ENCODE assay signal across 9 cellular contexts in genomic region chr20:45355685-45356084, GRCh38. TPM values are rescaled to one million over a fixed set of nuclear protein-coding genes. Genes with fewer than 3 reads are reported as not detected.
A peak's percentile ranks its signal among the peaks of the same experiment; 100 is the strongest.
DNase-seq lines count a peak whose midpoint lies in the region; ATAC-seq and TF ChIP-seq lines count a peak whose summit lies in the region.
"Had no signal": no experiment of that assay in that cellular context is flagged by ENCODE, and none has a peak within 500 bp of the region (broad histone marks: within the 10 kb centered on the region; RNA-seq: fewer than 3 reads in every experiment).

No MANE protein-coding gene starts in this region.

- H3K9me3 ChIP-seq in esophagus (ENCODE audit: control insufficient read depth in 2 of 2, insufficient read depth in 1 of 2, low read depth in 1 of 2, low read length in 1 of 2) (no peaks in the 10 kb centered on the region), vagina (no peaks in the 10 kb centered on the region)

- H3K36me3 ChIP-seq in esophagus (ENCODE audit: control insufficient read depth in 2 of 2, insufficient read depth in 2 of 2, low read length in 1 of 2), result no peaks in the 10 kb centered on the region
- no peaks in the 10 kb centered on the region for H3K36me3 ChIP-seq in vagina

- no peak for TF ChIP-seq POLR2A in vagina (IDR thresholded peaks at IDR 0.05)

- intact Hi-C loops in vagina (cut with DNase I), result loop anchor here (5.0 kb wide), 1 partner anchor 92 kb away; no protein-coding TSS in a partner anchor

- H3K27ac Mint-ChIP-seq in stimulated activated naive CD8-positive, alpha-beta T cell treated with anti-CD3 and anti-CD28 coated beads, Interleukin-15, Interleukin-2, amounts not matched to agents 100 ng/mL and 50 ng/mL, for 24 hours, result peak overlapping the region; percentile 92

- peaks cover 0 to 7% of the 10 kb centered on the region in 2 donors for H3K4me1 ChIP-seq in esophagus (ENCODE audit: control insufficient read depth in 2 of 2, insufficient read depth in 2 of 2, low read length in 1 of 2)
- peaks cover 23% of the 10 kb centered on the region for H3K4me1 ChIP-seq in vagina

- H3K4me3 ChIP-seq in esophagus (ENCODE audit: low read depth in 1 of 2, low read length in 2 of 2) (no peak overlapping the region), vagina (no peak overlapping the region)

- H3K27me3 ChIP-seq in esophagus (ENCODE audit: control insufficient read depth in 1 of 2, insufficient read depth in 2 of 2, low read length in 2 of 2) (no peaks in the 10 kb centered on the region), vagina (no peaks in the 10 kb centered on the region)

- no peak for ATAC-seq in stimulated activated naive CD8-positive, alpha-beta T cell treated with anti-CD3 and anti-CD28 coated beads, Interleukin-15, Interleukin-2, amounts not matched to agents 100 U/mL and 50 U/mL, for 24 hours
- no peak for ATAC-seq in activated CD4-positive, CD25-positive, alpha-beta regulatory T cell treated with anti-CD3 and anti-CD28 coated beads, Interleukin-2, amount 50 U/mL, for 24 hours

- peak overlapping the region; percentile 75 for H3K4me3 Mint-ChIP-seq in stimulated activated naive CD8-positive, alpha-beta T cell treated with anti-CD3 and anti-CD28 coated beads, Interleukin-15, Interleukin-2, amounts not matched to agents 100 ng/mL and 50 ng/mL, for 24 hours
- H3K4me3 Mint-ChIP-seq: CD14-positive monocyte had no signal

- H3K27me3 Mint-ChIP-seq in stimulated activated naive CD8-positive, alpha-beta T cell treated with anti-CD3 and anti-CD28 coated beads, Interleukin-15, Interleukin-2, amounts not matched to agents 100 ng/mL and 50 ng/mL, for 24 hours, result no peaks in the 10 kb centered on the region

- peak overlapping the region; percentile 16 to 40 for H3K27ac ChIP-seq in esophagus (ENCODE audit: low read depth in 2 of 2, low read length in 1 of 2)
- H3K27ac ChIP-seq in vagina, result peak overlapping the region; percentile 18

- H3K9me3 Mint-ChIP-seq in stimulated activated naive CD8-positive, alpha-beta T cell treated with anti-CD3 and anti-CD28 coated beads, Interleukin-15, Interleukin-2, amounts not matched to agents 100 ng/mL and 50 ng/mL, for 24 hours, result no peaks in the 10 kb centered on the region
- H3K9me3 Mint-ChIP-seq: CD14-positive monocyte had no signal

- WGBS in esophagus, 2 donors, result 68 to 89% methylated on average over 2 of the region's 2 CpGs

- H3K4me1 Mint-ChIP-seq in stimulated activated naive CD8-positive, alpha-beta T cell treated with anti-CD3 and anti-CD28 coated beads, Interleukin-15, Interleukin-2, amounts not matched to agents 100 ng/mL and 50 ng/mL, for 24 hours (ENCODE audit: low read depth), result peaks cover 70% of the 10 kb centered on the region

- DNase-seq in stimulated activated naive CD8-positive, alpha-beta T cell treated with anti-CD3 and anti-CD28 coated beads, Interleukin-15, Interleukin-2, amounts not matched to agents 100 U/mL and 50 U/mL, for 24 hours, result no peak
- DNase-seq in vagina (ENCODE audit: extremely low spot score in 2 of 2) (no peak), AG08395 (ENCODE audit: low spot score) (no peak)
- DNase-seq: NCI-H1930, T-helper 9 cell had no signal

- no peaks in the 10 kb centered on the region for H3K36me3 Mint-ChIP-seq in stimulated activated naive CD8-positive, alpha-beta T cell treated with anti-CD3 and anti-CD28 coated beads, Interleukin-15, Interleukin-2, amounts not matched to agents 100 ng/mL and 50 ng/mL, for 24 hours (ENCODE audit: low read depth)
- H3K36me3 Mint-ChIP-seq: CD14-positive monocyte had no signal

- no peak for TF ChIP-seq CTCF in vagina (IDR thresholded peaks at IDR 0.05)

RNA-seq across cellular contexts. Expression of gene SYS1, which starts 7.3 kb away (rescaled TPM):
- polyA plus RNA-seq in esophagus, result 10 to 100 TPM in 1 of 2 donors, 1 to 10 TPM in 1; 8.4 to 16.5 TPM
- 44.9 TPM for total RNA-seq in vagina

RNA-seq across cellular contexts. Expression of gene SDC4, which starts 7.5 kb away (rescaled TPM):
- polyA plus RNA-seq in esophagus, result 10 to 100 TPM; 49.4 to 64.6 TPM
- 62.6 TPM for total RNA-seq in vagina

RNA-seq across cellular contexts. Expression of gene TP53TG5, which starts 22.4 kb away (rescaled TPM):
- polyA plus RNA-seq in esophagus, result under 1 TPM in 1 of 2 donors, not detected in 1; 0.13 TPM
- total RNA-seq in vagina, result not detected

RNA-seq across cellular contexts. Expression of gene MATN4, which starts 47.6 kb away (rescaled TPM):
- polyA plus RNA-seq in esophagus, result under 1 TPM; 0.08 TPM
- not detected for total RNA-seq in vagina
- polyA plus RNA-seq: CD14-positive monocyte had no signal

RNA-seq across cellular contexts. Expression of gene RBPJL, which starts 49.0 kb away (rescaled TPM):
- under 1 TPM; 0.04 TPM for polyA plus RNA-seq in esophagus
- not detected for total RNA-seq in vagina
- polyA plus RNA-seq: CD14-positive monocyte had no signal
